Comparison of ENCODE assay signal across 10 cellular contexts in the genomic region with DNA sequence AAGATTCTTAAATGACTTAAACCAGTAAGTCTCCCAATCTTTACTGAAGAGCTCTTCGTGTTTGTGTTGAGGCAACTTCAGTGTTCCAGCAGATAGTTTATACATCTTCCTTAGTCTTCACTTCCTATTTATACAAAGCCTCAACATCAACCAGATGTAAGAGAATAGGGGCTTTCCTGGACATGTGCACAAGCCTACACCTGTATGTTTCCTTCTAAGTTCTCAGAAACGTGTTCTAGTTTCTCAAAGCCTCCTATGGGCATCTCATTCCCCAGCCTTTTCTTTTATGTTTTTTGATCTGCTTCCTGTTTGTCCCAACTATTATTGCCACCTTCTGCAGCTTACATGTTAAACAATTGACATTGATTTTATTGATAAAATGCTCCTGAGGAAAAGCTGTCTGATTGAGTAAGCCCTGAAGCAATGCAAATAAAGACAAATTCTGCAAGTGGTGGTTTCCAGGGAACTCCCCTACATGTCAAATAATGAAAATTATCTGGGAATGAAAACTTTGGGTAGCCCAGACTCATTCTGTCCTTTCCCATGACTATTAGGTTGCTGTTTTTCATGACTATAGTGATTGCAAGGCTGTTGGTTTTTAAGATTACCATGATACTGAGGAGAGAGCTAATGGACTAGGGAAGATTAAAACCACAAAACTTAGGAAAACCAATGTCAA.
DNase-seq lines count a peak whose midpoint lies in the region; ATAC-seq and TF ChIP-seq lines count a peak whose summit lies in the region.
"Had no signal": no experiment of that assay in that cellular context is flagged by ENCODE, and none has a peak within 500 bp of the region (broad histone marks: within the 10 kb centered on the region; RNA-seq: fewer than 3 reads in every experiment).

No MANE protein-coding gene starts in this region.

- peaks cover 2 to 29% (median 7%) of the 10 kb centered on the region in 5 donors for H3K27me3 Mint-ChIP-seq in naive thymus-derived CD8-positive, alpha-beta T cell

- H3K4me1 Mint-ChIP-seq in naive thymus-derived CD8-positive, alpha-beta T cell: no peaks in the 10 kb centered on the region

- DNase-seq in epithelial cell of esophagus (ENCODE audit: low read depth) (peak; percentile 4), NCI-H226 (no peak), epidermal melanocyte (ENCODE audit: insufficient read length, low spot score) (no peak), NCI-H345 (lab: John Stamatoyannopoulos, UW) (no peak)
- DNase-seq in naive thymus-derived CD8-positive, alpha-beta T cell: no peak
- DNase-seq: H7 had no signal

- H3K4me3 ChIP-seq in epithelial cell of esophagus (ENCODE audit: low read length): no peak overlapping the region

- TF ChIP-seq CTCF in epithelial cell of esophagus (IDR thresholded peaks at IDR 0.05; ENCODE audit: insufficient read depth, low read depth, low read length, missing control alignments): no peak

- peaks cover 9 to 55% (median 14%) of the 10 kb centered on the region in 9 donors for H3K9me3 Mint-ChIP-seq in naive thymus-derived CD8-positive, alpha-beta T cell

- peaks cover 0 to 4% (median 0%) of the 10 kb centered on the region in 3 donors for H3K36me3 Mint-ChIP-seq in naive thymus-derived CD8-positive, alpha-beta T cell

- H3K27ac Mint-ChIP-seq in naive thymus-derived CD8-positive, alpha-beta T cell: no peak overlapping the region

- ATAC-seq in GM18861 (IDR thresholded peaks at IDR 0.05; ENCODE audit: unreplicated experiment) (peak; percentile 47), GM21381 (IDR thresholded peaks at IDR 0.05; ENCODE audit: unreplicated experiment) (peak; percentile 60), HG03066 (IDR thresholded peaks at IDR 0.05; ENCODE audit: low read depth, unreplicated experiment) (peak; percentile 41)
- ATAC-seq in naive thymus-derived CD8-positive, alpha-beta T cell: no peak
- ATAC-seq: left lobe of liver had no signal

- H3K4me3 Mint-ChIP-seq in naive thymus-derived CD8-positive, alpha-beta T cell: no peak overlapping the region

- POLR2A ChIA-PET in naive thymus-derived CD8-positive, alpha-beta T cell (lab: Charles Lee): no interaction called here

Comparison
In these comparisons a context has a peak if more than half of its experiments do, and no peak if none do; other contexts are left out.
1. ATAC-seq: peak in GM18861 (single experiment), GM21381 (single experiment) and HG03066 (single experiment); none in naive thymus-derived CD8-positive, alpha-beta T cell (0 of 2).